7 cellular contexts compared by ENCODE assay signal in the genomic region with DNA sequence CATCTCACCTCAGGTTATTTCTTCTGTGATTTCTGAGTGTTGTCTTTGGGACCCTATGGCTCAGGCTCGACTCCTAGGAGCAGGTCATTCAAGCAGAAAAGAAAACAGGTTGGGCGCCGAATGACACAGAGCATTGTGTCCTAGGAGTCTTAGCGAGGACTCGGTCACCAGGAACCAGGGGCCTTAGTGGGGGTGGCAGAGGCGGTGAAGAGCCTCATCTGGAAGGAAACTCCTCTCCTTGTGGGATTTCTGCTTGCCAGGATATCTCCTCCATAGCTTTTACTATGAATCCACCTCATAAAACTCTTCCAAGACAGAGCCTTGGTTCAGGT. TPM values are rescaled to one million over a fixed set of nuclear protein-coding genes. Genes with fewer than 3 reads are reported as not detected.
DNase-seq lines count a peak whose midpoint lies in the region; ATAC-seq and TF ChIP-seq lines count a peak whose summit lies in the region.

No MANE protein-coding gene starts in this region.

- H3K79me2 ChIP-seq in OCI-LY7 (ENCODE audit: insufficient read depth, low read depth, low read length), result no peaks in the 10 kb centered on the region

- CTCF ChIA-PET in OCI-LY7 (lab: Charles Lee; ENCODE audit: unreplicated experiment), result no interaction called here

- H3K9me3 Mint-ChIP-seq in activated T-helper 2 cell treated with anti-CD3 and anti-CD28 coated beads, Interferon-gamma antibody, Interleukin-2, Interleukin-4, amounts not matched to agents 10 μg/mL and 5 μg/mL and 100 μg/mL, durations not matched to agents 14 hours and 24 hours and 36 hours, result no peaks in the 10 kb centered on the region
- H3K9me3 Mint-ChIP-seq in stimulated activated naive CD8-positive, alpha-beta T cell treated with anti-CD3 and anti-CD28 coated beads, Interleukin-15, amount 100 ng/mL, for 72 hours, result no peaks in the 10 kb centered on the region

- no peaks in the 10 kb centered on the region for H3K9me3 ChIP-seq in HUES64 (ENCODE audit: insufficient read depth, low read depth, low read length)
- H3K9me3 ChIP-seq in iPS-18c (ENCODE audit: control insufficient read depth, insufficient read depth, low read length), result no peaks in the 10 kb centered on the region
- H3K9me3 ChIP-seq in OCI-LY7 (ENCODE audit: low read length), result no peaks in the 10 kb centered on the region

- H3K4me3 ChIP-seq in HUES64 (ENCODE audit: low read length), result peak overlapping the region; percentile 82
- H3K4me3 ChIP-seq in iPS-18c (ENCODE audit: insufficient read depth, low read depth, low read length), result peak overlapping the region; percentile 80
- no peak overlapping the region for H3K4me3 ChIP-seq in OCI-LY7 (ENCODE audit: low read depth, low read length, poor library complexity, severe bottlenecking)

- no TSS peak for BruUV-seq in OCI-LY7 (replicated peaks; lab: Mats Ljungman, UMichigan)

- no peaks in the 10 kb centered on the region for H4K20me1 ChIP-seq in OCI-LY7 (ENCODE audit: insufficient read depth, low read length)

- 9% methylated on average over 6 of the region's 6 CpGs for WGBS in HUES64

- no peak for DNase-seq in activated T-helper 2 cell treated with anti-CD3 and anti-CD28 coated beads, Interferon-gamma antibody, Interleukin-2, Interleukin-4, amounts not matched to agents 10 μg/mL and 5 μg/mL and 100 μg/mL, durations not matched to agents 14 hours and 24 hours and 36 hours (ENCODE audit: low spot score)
- DNase-seq in stimulated activated naive CD8-positive, alpha-beta T cell treated with anti-CD3 and anti-CD28 coated beads, Interleukin-15, amount 100 ng/mL, for 72 hours, result no peak
- no peak for DNase-seq in OCI-LY7 (ENCODE audit: low spot score)
- DNase-seq in stimulated activated CD4-positive, alpha-beta T cell treated with anti-CD3 and anti-CD28 coated beads, Interleukin-15, amount 100 ng/mL, for 24 hours, result no peak

- no peaks in the 10 kb centered on the region for H3K36me3 Mint-ChIP-seq in activated T-helper 2 cell treated with anti-CD3 and anti-CD28 coated beads, Interferon-gamma antibody, Interleukin-2, Interleukin-4, amounts not matched to agents 10 μg/mL and 5 μg/mL and 100 μg/mL, durations not matched to agents 14 hours and 24 hours and 36 hours (ENCODE audit: low read depth)

- no peak overlapping the region for H3K4me2 ChIP-seq in OCI-LY7 (ENCODE audit: low read length)

- H3K27me3 Mint-ChIP-seq in activated T-helper 2 cell treated with anti-CD3 and anti-CD28 coated beads, Interferon-gamma antibody, Interleukin-2, Interleukin-4, amounts not matched to agents 10 μg/mL and 5 μg/mL and 100 μg/mL, durations not matched to agents 14 hours and 24 hours and 36 hours (ENCODE audit: low read depth), result peaks cover 69% of the 10 kb centered on the region
- peaks cover 56% of the 10 kb centered on the region for H3K27me3 Mint-ChIP-seq in stimulated activated naive CD8-positive, alpha-beta T cell treated with anti-CD3 and anti-CD28 coated beads, Interleukin-15, amount 100 ng/mL, for 72 hours

- H3K36me3 ChIP-seq in HUES64 (ENCODE audit: insufficient read depth, low read length) (no peaks in the 10 kb centered on the region), OCI-LY7 (ENCODE audit: insufficient read depth, low read length) (no peaks in the 10 kb centered on the region)

- H3K4me3 Mint-ChIP-seq in activated T-helper 2 cell treated with anti-CD3 and anti-CD28 coated beads, Interferon-gamma antibody, Interleukin-2, Interleukin-4, amounts not matched to agents 10 μg/mL and 5 μg/mL and 100 μg/mL, durations not matched to agents 14 hours and 24 hours and 36 hours (ENCODE audit: low read depth), result peak overlapping the region; percentile 69
- peak overlapping the region; percentile 70 to 83 for H3K4me3 Mint-ChIP-seq in stimulated activated naive CD8-positive, alpha-beta T cell treated with anti-CD3 and anti-CD28 coated beads, Interleukin-15, amount 100 ng/mL, for 72 hours

- H3K9me2 ChIP-seq in OCI-LY7 (ENCODE audit: insufficient read depth, low read length), result no peaks in the 10 kb centered on the region

- H3K4me1 ChIP-seq in HUES64 (ENCODE audit: insufficient read depth, low read length) (peaks cover 9% of the 10 kb centered on the region), OCI-LY7 (ENCODE audit: insufficient read depth, low read length, poor library complexity, severe bottlenecking) (no peaks in the 10 kb centered on the region)

- POLR2A ChIA-PET in OCI-LY7 (lab: Charles Lee), result no interaction called here

- no peak overlapping the region; the same call in 1 of the 2 replicates for H3K27ac ChIP-seq in HUES64 (ENCODE audit: low read depth, low read length)
- no peak overlapping the region for H3K27ac ChIP-seq in OCI-LY7 (ENCODE audit: low read depth, low read length, poor library complexity, severe bottlenecking)

- TF ChIP-seq CTCF in OCI-LY7 (conservative IDR thresholded peaks at IDR 0.05; ENCODE audit: low read length), result no peak

- H3K4me1 Mint-ChIP-seq in activated T-helper 2 cell treated with anti-CD3 and anti-CD28 coated beads, Interferon-gamma antibody, Interleukin-2, Interleukin-4, amounts not matched to agents 10 μg/mL and 5 μg/mL and 100 μg/mL, durations not matched to agents 14 hours and 24 hours and 36 hours (ENCODE audit: low read depth), result peaks cover 5% of the 10 kb centered on the region
- peaks cover 4% of the 10 kb centered on the region for H3K4me1 Mint-ChIP-seq in stimulated activated naive CD8-positive, alpha-beta T cell treated with anti-CD3 and anti-CD28 coated beads, Interleukin-15, amount 100 ng/mL, for 72 hours

- intact Hi-C loops in activated T-helper 2 cell treated with anti-CD3 and anti-CD28 coated beads, Interferon-gamma antibody, Interleukin-2, Interleukin-4, amounts not matched to agents 10 μg/mL and 5 μg/mL and 100 μg/mL, durations not matched to agents 14 hours and 24 hours and 36 hours (cut with micrococcal nuclease), result loop anchor here (5.0 kb wide), 1 partner anchor 46 kb away; a partner anchor contains a TSS
- intact Hi-C loops in OCI-LY7 (cut with micrococcal nuclease; ENCODE audit: unreplicated experiment), result no loop called here

- peak overlapping the region; percentile 86 for H3K9ac ChIP-seq in HUES64 (ENCODE audit: low read depth, low read length)

- peaks cover 9% of the 10 kb centered on the region; the same call in 1 of the 2 replicates for H3K27me3 ChIP-seq in HUES64 (ENCODE audit: insufficient read depth, low read length)

- no peak overlapping the region for H3K27ac Mint-ChIP-seq in activated T-helper 2 cell treated with anti-CD3 and anti-CD28 coated beads, Interferon-gamma antibody, Interleukin-2, Interleukin-4, amounts not matched to agents 10 μg/mL and 5 μg/mL and 100 μg/mL, durations not matched to agents 14 hours and 24 hours and 36 hours
- peak overlapping the region in 1 of 2 donors; percentile 87 for H3K27ac Mint-ChIP-seq in stimulated activated naive CD8-positive, alpha-beta T cell treated with anti-CD3 and anti-CD28 coated beads, Interleukin-15, amount 100 ng/mL, for 72 hours

- H2AFZ ChIP-seq in OCI-LY7 (ENCODE audit: low read length), result no peak overlapping the region

- ATAC-seq in stimulated activated naive CD8-positive, alpha-beta T cell treated with anti-CD3 and anti-CD28 coated beads, Interleukin-15, amount 100 ng/mL, for 72 hours, result no peak
- ATAC-seq in HG03439 (IDR thresholded peaks at IDR 0.05; ENCODE audit: unreplicated experiment), result no peak

RNA-seq across cellular contexts. Expression of a gene that starts 0.6 kb away (rescaled TPM):
- polyA plus RNA-seq in HUES64 (2013, experiment 1 of 2), result 10.4 TPM
- polyA plus RNA-seq in HUES64 (2013, experiment 2 of 2), result 13.3 TPM
- total RNA-seq in activated T-helper 2 cell treated with anti-CD3 and anti-CD28 coated beads, Interferon-gamma antibody, Interleukin-2, Interleukin-4, amounts not matched to agents 10 μg/mL and 5 μg/mL and 100 μg/mL, durations not matched to agents 14 hours and 24 hours and 36 hours, result 1.5 and 1.8 TPM in 2 replicates
- not detected in 2 replicates for total RNA-seq in OCI-LY7 (2014; rRNA removed; shearing (Covaris generic))
- not detected in 2 replicates for total RNA-seq in OCI-LY7 (2022)

RNA-seq across cellular contexts. Expression of a gene that starts 45.2 kb away (rescaled TPM):
- 0.50 TPM for polyA plus RNA-seq in HUES64 (2013, experiment 1 of 2)
- 0.25 TPM for polyA plus RNA-seq in HUES64 (2013, experiment 2 of 2)
- 0.71 and 0.75 TPM in 2 replicates for total RNA-seq in activated T-helper 2 cell treated with anti-CD3 and anti-CD28 coated beads, Interferon-gamma antibody, Interleukin-2, Interleukin-4, amounts not matched to agents 10 μg/mL and 5 μg/mL and 100 μg/mL, durations not matched to agents 14 hours and 24 hours and 36 hours
- total RNA-seq in OCI-LY7 (2014; rRNA removed; shearing (Covaris generic)), result 3.9 and 4.8 TPM in 2 replicates
- 8.5 and 11.7 TPM in 2 replicates for total RNA-seq in OCI-LY7 (2022)
